In the genomic region with DNA sequence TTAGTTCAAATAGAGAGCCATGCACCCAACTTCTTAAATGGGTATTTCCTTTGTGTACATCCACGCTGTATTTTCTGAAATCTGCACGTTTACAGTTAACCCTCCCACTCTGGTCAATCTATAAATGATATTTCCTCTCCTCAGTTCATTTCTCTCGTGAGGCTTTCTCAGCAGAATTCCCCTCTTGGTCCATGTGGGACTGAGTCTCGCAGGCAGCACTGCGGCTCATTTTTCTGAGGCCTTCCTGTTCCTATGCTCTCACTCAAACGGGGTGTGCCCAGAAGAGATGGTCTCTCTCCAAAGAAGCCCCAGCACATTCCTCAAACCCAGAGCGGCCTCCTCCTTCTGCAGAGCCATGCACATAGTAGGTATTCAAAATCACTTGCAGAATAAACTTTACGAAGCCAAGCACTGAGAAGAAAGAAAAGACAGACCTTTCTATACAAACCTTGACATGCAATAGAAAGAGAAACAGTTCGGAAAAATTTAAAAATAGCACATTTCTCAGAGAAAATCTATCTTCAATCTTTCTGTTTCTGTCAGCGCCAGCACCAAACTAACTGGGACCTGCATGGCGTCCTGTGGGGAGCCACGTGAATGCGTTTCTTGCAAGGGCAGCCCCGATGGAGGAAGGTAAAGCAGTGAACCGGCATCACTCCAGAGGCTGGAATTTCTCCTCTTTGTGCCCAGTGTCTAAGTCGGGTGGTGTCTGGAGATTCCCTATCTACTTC, we compare ENCODE assay signal across 1 cellular context.
TF ChIP-seq lines count a peak whose summit lies in the region.

No MANE protein-coding gene starts in this region.

TF ChIP-seq in HepG2, 621 proteins besides CTCF, POLR2A, EP300 and RAD21:
- no peak for TF ChIP-seq CENPX (CRISPR knock-in tag; IDR thresholded peaks at IDR 0.05)
TF ChIP-seq in HepG2: peak in this region for 0.
